9 cellular contexts compared by ENCODE assay signal in the genomic region with DNA sequence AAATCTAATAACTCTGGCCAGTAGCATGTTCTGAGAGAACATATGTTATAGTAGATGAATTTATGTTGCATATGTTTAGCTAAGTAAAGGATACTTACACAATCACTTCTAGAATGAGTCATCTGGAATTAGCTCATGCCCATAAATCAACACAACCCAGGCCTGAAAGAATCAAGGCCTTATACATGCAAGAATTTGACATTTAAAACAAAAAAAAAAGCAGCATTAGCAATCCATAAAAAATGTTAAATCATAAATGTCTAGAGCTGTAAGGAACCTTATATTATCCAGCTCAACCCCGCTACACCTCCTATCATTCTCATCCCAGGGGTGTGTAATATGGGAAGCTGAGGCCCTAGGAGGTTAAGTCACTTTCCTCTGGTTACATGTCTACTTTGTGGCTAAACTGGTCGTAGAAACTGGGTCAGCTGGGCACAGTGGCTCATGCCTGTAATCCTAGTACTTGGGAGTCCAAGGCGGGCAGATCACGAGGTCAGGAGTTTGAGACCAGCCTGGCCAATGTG.
A peak's percentile ranks its signal among the peaks of the same experiment; 100 is the strongest.
DNase-seq lines count a peak whose midpoint lies in the region; ATAC-seq, FAIRE-seq and TF ChIP-seq lines count a peak whose summit lies in the region.
"Had no signal": no experiment of that assay in that cellular context is flagged by ENCODE, and none has a peak within 500 bp of the region (broad histone marks: within the 10 kb centered on the region; RNA-seq: fewer than 3 reads in every experiment).

No MANE protein-coding gene starts in this region.

- H3K27ac Mint-ChIP-seq in natural killer cell treated with Interleukin-12 subunit alpha and Interleukin-12 subunit beta and Interleukin-15 and Interleukin-18, amount 100 ng/mL, for 72 hours, result peak overlapping the region; percentile 71 to 84
- no peak overlapping the region for H3K27ac Mint-ChIP-seq in natural killer cell

- no peaks in the 10 kb centered on the region for H3K27me3 Mint-ChIP-seq in natural killer cell treated with Interleukin-12 subunit alpha and Interleukin-12 subunit beta and Interleukin-15 and Interleukin-18, amount 100 ng/mL, for 72 hours
- peaks cover 3 to 10% of the 10 kb centered on the region in 2 donors for H3K27me3 Mint-ChIP-seq in natural killer cell (ENCODE audit: low read depth in 2 of 2)

- intact Hi-C loops in natural killer cell (cut with micrococcal nuclease), result no loop called here
- intact Hi-C loops in cardiac septum (cut with DNase I), result no loop called here

- H2AFZ ChIP-seq in keratinocyte (ENCODE audit: control insufficient read depth, low read length), result no peak overlapping the region

- H3K27ac ChIP-seq in keratinocyte (ENCODE audit: control insufficient read depth, insufficient read depth, low read length), result peak overlapping the region; percentile 70

- no peaks in the 10 kb centered on the region for H3K36me3 Mint-ChIP-seq in natural killer cell treated with Interleukin-12 subunit alpha and Interleukin-12 subunit beta and Interleukin-15 and Interleukin-18, amount 100 ng/mL, for 72 hours
- no peaks in the 10 kb centered on the region for H3K36me3 Mint-ChIP-seq in natural killer cell

- H3K9me1 ChIP-seq in keratinocyte (ENCODE audit: control insufficient read depth, extremely low read depth, insufficient read depth, low read length), result no peaks in the 10 kb centered on the region

- no peaks in the 10 kb centered on the region for H3K27me3 ChIP-seq in keratinocyte (ENCODE audit: control insufficient read depth, extremely low read depth, insufficient read depth, low read length)

- H3K4me3 ChIP-seq in keratinocyte (ENCODE audit: control insufficient read depth in 2 of 3, extremely low read depth in 1 of 3, insufficient read depth in 2 of 3, low read depth in 1 of 3, low read length in 3 of 3), result no peak overlapping the region

- peaks cover 59 to 63% of the 10 kb centered on the region in 2 donors for H3K4me1 Mint-ChIP-seq in natural killer cell treated with Interleukin-12 subunit alpha and Interleukin-12 subunit beta and Interleukin-15 and Interleukin-18, amount 100 ng/mL, for 72 hours (ENCODE audit: low read depth in 2 of 2)
- peaks cover 0 to 6% of the 10 kb centered on the region in 2 donors for H3K4me1 Mint-ChIP-seq in natural killer cell

- peak overlapping the region; percentile 51 for H3K4me2 ChIP-seq in keratinocyte (ENCODE audit: control insufficient read depth, extremely low read depth, insufficient read depth, low read depth, low read length)

- dilution Hi-C loops in keratinocyte (cut with MboI; ENCODE audit: extremely low pct_ligation_motif_present, low sequenced_read_pairs), result no loop called here

- peak; percentile 82 to 87 for ATAC-seq in natural killer cell treated with Interleukin-12 subunit alpha and Interleukin-12 subunit beta and Interleukin-15 and Interleukin-18, amount 100 ng/mL, for 72 hours
- ATAC-seq in natural killer cell, result no peak
- no peak for ATAC-seq in HG02840 (IDR thresholded peaks at IDR 0.05; ENCODE audit: low FRiP score, unreplicated experiment)
- ATAC-seq in HG03175 (IDR thresholded peaks at IDR 0.05; ENCODE audit: unreplicated experiment), result no peak

- H3K36me3 ChIP-seq in keratinocyte (ENCODE audit: control insufficient read depth in 2 of 2, extremely low read depth in 1 of 2, insufficient read depth in 2 of 2, low read length in 2 of 2), result no peaks in the 10 kb centered on the region

- peak; percentile 92 for FAIRE-seq in keratinocyte (lab: Jason Lieb, UNC)

- peak; percentile 70 for DNase-seq in natural killer cell treated with Interleukin-12 subunit alpha and Interleukin-12 subunit beta and Interleukin-15 and Interleukin-18, amount 100 ng/mL, for 72 hours (ENCODE audit: low spot score)
- DNase-seq in natural killer cell (no peak), T1000 (lab: John Stamatoyannopoulos, UW) (peak; percentile 56), keratinocyte (ENCODE audit: low read depth, low spot score) (peak; percentile 79), midbrain (lab: John Stamatoyannopoulos, UW) (no peak), cardiac septum (ENCODE audit: low spot score) (no peak)
- DNase-seq: NCI-H526 treated with DMSO at 0.1 percent for 48 hours had no signal

- H3K4me1 ChIP-seq in keratinocyte (ENCODE audit: control insufficient read depth, extremely low read depth, insufficient read depth, low read length), result peaks cover 51% of the 10 kb centered on the region

- no peaks in the 10 kb centered on the region for H3K79me2 ChIP-seq in keratinocyte (ENCODE audit: control insufficient read depth, insufficient read depth, low read length)

- no peak for TF ChIP-seq CTCF in natural killer cell (IDR thresholded peaks at IDR 0.05)
- no peak for TF ChIP-seq CTCF in keratinocyte (optimal IDR thresholded peaks at IDR 0.05 in 1 of 3, IDR thresholded peaks at IDR 0.05 in 1 of 3, conservative IDR thresholded peaks at IDR 0.05 in 1 of 3; ENCODE audit: extremely low read depth in 1 of 3, insufficient read depth in 2 of 3, low read length in 3 of 3)

- H3K9me3 ChIP-seq in keratinocyte (ENCODE audit: control insufficient read depth, low read depth, low read length), result no peaks in the 10 kb centered on the region

- no peaks in the 10 kb centered on the region for H3K9me3 Mint-ChIP-seq in natural killer cell treated with Interleukin-12 subunit alpha and Interleukin-12 subunit beta and Interleukin-15 and Interleukin-18, amount 100 ng/mL, for 72 hours
- H3K9me3 Mint-ChIP-seq in natural killer cell, result no peaks in the 10 kb centered on the region

- H3K4me3 Mint-ChIP-seq in natural killer cell treated with Interleukin-12 subunit alpha and Interleukin-12 subunit beta and Interleukin-15 and Interleukin-18, amount 100 ng/mL, for 72 hours, result peak overlapping the region; percentile 53
- H3K4me3 Mint-ChIP-seq in natural killer cell, result no peak overlapping the region

- H4K20me1 ChIP-seq in keratinocyte (ENCODE audit: control insufficient read depth, extremely low read depth, insufficient read depth, low read length), result no peaks in the 10 kb centered on the region

- H3K9ac ChIP-seq in keratinocyte (ENCODE audit: control insufficient read depth, extremely low read depth, insufficient read depth, low read length), result peak overlapping the region; percentile 24

Comparison
In these comparisons a context has a peak if more than half of its experiments do, and no peak if none do; other contexts are left out.
1. ATAC-seq: peak in natural killer cell treated with Interleukin-12 subunit alpha and Interleukin-12 subunit beta and Interleukin-15 and Interleukin-18, amount 100 ng/mL, for 72 hours (2 of 2); none in natural killer cell (0 of 3), HG02840 (single experiment) and HG03175 (single experiment).
2. DNase-seq: peak in natural killer cell treated with Interleukin-12 subunit alpha and Interleukin-12 subunit beta and Interleukin-15 and Interleukin-18, amount 100 ng/mL, for 72 hours (single experiment), T1000 (single experiment) and keratinocyte (single experiment); none in natural killer cell (single experiment), midbrain (single experiment) and cardiac septum (single experiment).
3. H3K27ac Mint-ChIP-seq: peak in natural killer cell treated with Interleukin-12 subunit alpha and Interleukin-12 subunit beta and Interleukin-15 and Interleukin-18, amount 100 ng/mL, for 72 hours (2 of 2); none in natural killer cell (0 of 2).